7 cellular contexts compared by ENCODE assay signal in the genomic region with DNA sequence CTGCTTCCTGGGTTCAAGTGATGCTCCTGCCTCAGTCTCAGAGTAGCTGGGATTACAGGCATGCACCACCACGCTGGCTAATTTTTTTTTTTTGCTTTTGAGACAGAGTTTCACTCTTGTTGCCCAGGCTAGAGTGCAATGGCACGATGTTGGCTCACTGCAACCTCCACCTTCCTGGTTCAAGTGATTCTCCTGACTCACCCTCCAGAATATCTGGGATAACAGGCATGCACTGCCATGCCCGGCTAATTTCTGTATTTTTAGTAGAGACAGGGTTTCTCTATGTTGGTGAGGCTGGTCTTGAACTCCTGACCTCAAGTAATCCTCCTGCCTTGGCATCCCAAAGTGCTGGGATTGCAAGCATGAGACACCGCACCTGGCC.
DNase-seq lines count a peak whose midpoint lies in the region; ATAC-seq, FAIRE-seq and TF ChIP-seq lines count a peak whose summit lies in the region.
"Not testable (repeated sequence)": the region's sequence is repeated elsewhere in the genome, so short reads cannot be mapped to it uniquely, and the experiment has no call there.

No MANE protein-coding gene starts in this region.

- not testable (repeated sequence) for H2BK15ac ChIP-seq in H1 (ENCODE audit: low read length); mesenchymal stem cell (ENCODE audit: low read depth, poor library complexity, severe bottlenecking)

- not testable (repeated sequence) for H3K4me2 ChIP-seq in H1 (ENCODE audit: insufficient read depth in 1 of 2, low read depth in 2 of 2, low read length in 2 of 2); mesenchymal stem cell (ENCODE audit: low read length, poor library complexity, severe bottlenecking)

- not testable (repeated sequence) for H2AK5ac ChIP-seq in H1 (ENCODE audit: low read depth, low read length); mesenchymal stem cell (ENCODE audit: low read length, severe bottlenecking)

- H3K4me1 Mint-ChIP-seq in CD8-positive, alpha-beta memory T cell = peaks cover 53 to 75% (median 59%) of the 10 kb centered on the region in 3 donors
- H3K4me1 Mint-ChIP-seq in activated CD4-positive, alpha-beta T cell treated with anti-CD3 and anti-CD28 coated beads, Interleukin-2, amount 10 ng/mL, durations not matched to agents 24 days and 14 days = peaks cover 47% of the 10 kb centered on the region
- peaks cover 51% of the 10 kb centered on the region for H3K4me1 Mint-ChIP-seq in activated naive CD8-positive, alpha-beta T cell (ENCODE audit: low read depth)

- peak overlapping the region; percentile 52 to 80 (median 72) for H3K4me3 Mint-ChIP-seq in CD8-positive, alpha-beta memory T cell
- H3K4me3 Mint-ChIP-seq in activated CD4-positive, alpha-beta T cell treated with anti-CD3 and anti-CD28 coated beads, Interleukin-2, amount 10 ng/mL, durations not matched to agents 24 days and 14 days = peak overlapping the region; percentile 39
- H3K4me3 Mint-ChIP-seq in activated naive CD8-positive, alpha-beta T cell = peak overlapping the region; percentile 1

- not testable (repeated sequence) for H3K4ac ChIP-seq in H1 (replicated peaks; ENCODE audit: insufficient read length, low read depth, low read length); mesenchymal stem cell (ENCODE audit: low read depth in 1 of 2, low read length in 2 of 2)

- not testable (repeated sequence) for H3K79me2 ChIP-seq in H1 (ENCODE audit: control insufficient read depth in 1 of 2, insufficient read depth in 2 of 2, low read length in 2 of 2)

- H3K23me2 ChIP-seq in H1 (ENCODE audit: low read depth, low read length) = not testable (repeated sequence)

- H2BK12ac ChIP-seq in H1 (ENCODE audit: low read depth, low read length) = peak overlapping the region; percentile 93; the same call in 1 of the 2 replicates
- H2BK12ac ChIP-seq in mesenchymal stem cell (ENCODE audit: low read length in 2 of 2) = not testable (repeated sequence)

- not testable (repeated sequence) for TF ChIP-seq CTCF in H1 (IDR thresholded peaks at IDR 0.05; ENCODE audit: control extremely low read depth in 1 of 3, insufficient read depth in 1 of 3, low read depth in 1 of 3, low read length in 3 of 3)

- TF ChIP-seq RAD21 in H1 (IDR thresholded peaks at IDR 0.05 in 1 of 2, conservative IDR thresholded peaks at IDR 0.05 in 1 of 2; ENCODE audit: low read depth in 2 of 2, low read length in 2 of 2) = not testable (repeated sequence)

- not testable (repeated sequence) for H3K36me3 Mint-ChIP-seq in CD8-positive, alpha-beta memory T cell; activated CD4-positive, alpha-beta T cell treated with anti-CD3 and anti-CD28 coated beads, Interleukin-2, amount 10 ng/mL, durations not matched to agents 24 days and 14 days (ENCODE audit: low read depth); activated naive CD8-positive, alpha-beta T cell

- intact Hi-C loops in activated CD4-positive, alpha-beta T cell treated with anti-CD3 and anti-CD28 coated beads, Interleukin-2, amount 10 ng/mL, durations not matched to agents 24 days and 14 days (cut with micrococcal nuclease) = loop anchor here (2.0 to 10.0 kb wide), 4 partner anchors 14 to 780 kb away; no protein-coding TSS in a partner anchor

- H4K8ac ChIP-seq in H1 (ENCODE audit: extremely low read depth, insufficient read depth, low read length); mesenchymal stem cell (ENCODE audit: low read length): not testable (repeated sequence)

- CTCF ChIA-PET in CD8-positive, alpha-beta memory T cell (lab: Charles Lee) = interaction anchor here (1.2 to 2.6 kb wide), 4 partner anchors 9 to 89 kb away, joined by 3 to 9 read pairs (median 4); partner anchors contain the start of gene KLF6
- CTCF ChIA-PET in H1 (lab: Charles Lee; ENCODE audit: partially characterized antibody) = not testable (repeated sequence)

- not testable (repeated sequence) for H3K9me3 Mint-ChIP-seq in CD8-positive, alpha-beta memory T cell; activated CD4-positive, alpha-beta T cell treated with anti-CD3 and anti-CD28 coated beads, Interleukin-2, amount 10 ng/mL, durations not matched to agents 24 days and 14 days; activated naive CD8-positive, alpha-beta T cell (ENCODE audit: low read depth)

- not testable (repeated sequence) for H3K27me3 Mint-ChIP-seq in CD8-positive, alpha-beta memory T cell; activated CD4-positive, alpha-beta T cell treated with anti-CD3 and anti-CD28 coated beads, Interleukin-2, amount 10 ng/mL, durations not matched to agents 24 days and 14 days; activated naive CD8-positive, alpha-beta T cell

- H3K14ac ChIP-seq in H1 (ENCODE audit: insufficient read length); mesenchymal stem cell (ENCODE audit: low read length in 2 of 2): not testable (repeated sequence)

- TF ChIP-seq EP300 in H1 (IDR thresholded peaks at IDR 0.05; ENCODE audit: borderline replicate concordance in 1 of 2, low read depth in 2 of 2, low read length in 2 of 2) = not testable (repeated sequence)

- not testable (repeated sequence) for H4K20me1 ChIP-seq in H1 (replicated peaks in 1 of 2; ENCODE audit: control insufficient read depth in 1 of 2, insufficient read depth in 2 of 2, low read length in 2 of 2)

- H3K27ac Mint-ChIP-seq in CD8-positive, alpha-beta memory T cell = peak overlapping the region; percentile 93 to 100 (median 98)
- H3K27ac Mint-ChIP-seq in activated CD4-positive, alpha-beta T cell treated with anti-CD3 and anti-CD28 coated beads, Interleukin-2, amount 10 ng/mL, durations not matched to agents 24 days and 14 days = peak overlapping the region; percentile 88
- H3K27ac Mint-ChIP-seq in activated naive CD8-positive, alpha-beta T cell = peak overlapping the region; percentile 84

- not testable (repeated sequence) for H3K9ac ChIP-seq in H1 (replicated peaks in 1 of 4; ENCODE audit: extremely low read depth in 1 of 4, low read depth in 3 of 4, low read length in 3 of 4)
- peak overlapping the region; percentile 88 for H3K9ac ChIP-seq in mesenchymal stem cell (ENCODE audit: low read length)

- H3K79me1 ChIP-seq in H1 (ENCODE audit: low read depth, low read length); mesenchymal stem cell (replicated peaks; ENCODE audit: low read length, poor library complexity, severe bottlenecking): not testable (repeated sequence)

- H3K23ac ChIP-seq in H1 (ENCODE audit: insufficient read length); mesenchymal stem cell (ENCODE audit: low read length in 2 of 2): not testable (repeated sequence)

- DNase-seq in CD8-positive, alpha-beta memory T cell; activated CD4-positive, alpha-beta T cell treated with anti-CD3 and anti-CD28 coated beads, Interleukin-2, amount 10 ng/mL, durations not matched to agents 24 days and 14 days; H1 (ENCODE audit: low read depth in 1 of 2, low spot score in 2 of 2); mesenchymal stem cell; small intestine: not testable (repeated sequence)

- H3K9me3 ChIP-seq in CD8-positive, alpha-beta memory T cell (ENCODE audit: low read length); H1 (ENCODE audit: insufficient read depth in 2 of 2, low read depth in 1 of 2, low read length in 1 of 2); mesenchymal stem cell (ENCODE audit: control insufficient read depth, low read length); small intestine (ENCODE audit: control insufficient read depth, low read depth): not testable (repeated sequence)

- ATAC-seq in HG03571 (IDR thresholded peaks at IDR 0.05; ENCODE audit: unreplicated experiment) = peak; percentile 2

- H2AFZ ChIP-seq in H1 (ENCODE audit: low read length); mesenchymal stem cell (ENCODE audit: low read depth, low read length): not testable (repeated sequence)

- H2BK5ac ChIP-seq in H1 (ENCODE audit: low read depth, low read length); mesenchymal stem cell (ENCODE audit: low read depth, low read length, poor library complexity, severe bottlenecking): not testable (repeated sequence)

- not testable (repeated sequence) for FAIRE-seq in H1 (lab: Jason Lieb, UNC); small intestine (lab: Jason Lieb, UNC)

- not testable (repeated sequence) for H4K91ac ChIP-seq in H1 (replicated peaks; ENCODE audit: insufficient read length, low read length); mesenchymal stem cell (ENCODE audit: low read length)

- TF ChIP-seq POLR2A in H1 (IDR thresholded peaks at IDR 0.05; ENCODE audit: control extremely low read depth in 1 of 2, low read depth in 2 of 2, low read length in 2 of 2) = not testable (repeated sequence)

- WGBS in H1 (ENCODE audit: extremely low coverage in 1 of 2, insufficient coverage in 1 of 2, insufficient read length in 1 of 2, insufficient replicate concordance in 2 of 2, low coverage in 1 of 2, low lambda C conversion rate in 2 of 2, missing lambda C conversion rate in 1 of 2), 2 experiments = 95% methylated on average over 4 of the region's 4 CpGs; no CpG with 5 or more reads in 1 of the 2 experiments
- WGBS in mesenchymal stem cell = 96% methylated on average over 3 of the region's 4 CpGs
- WGBS in small intestine, 3 donors = 53 to 73% (median 59%) methylated on average over 4 of the region's 4 CpGs

- not testable (repeated sequence) for H3K56ac ChIP-seq in H1 (replicated peaks; ENCODE audit: insufficient read length, low read depth, low read length)

- H3K27ac ChIP-seq in CD8-positive, alpha-beta memory T cell (ENCODE audit: low read depth, low read length) = peak overlapping the region; percentile 91
- H3K27ac ChIP-seq in H1 (ENCODE audit: low read depth, low read length); mesenchymal stem cell (ENCODE audit: low read length, poor library complexity, severe bottlenecking): not testable (repeated sequence)
- H3K27ac ChIP-seq in small intestine (ENCODE audit: low read depth in 1 of 2, low read length in 1 of 2) = peak overlapping the region; percentile 8 to 94

- peaks cover 59% of the 10 kb centered on the region for H3K4me1 ChIP-seq in CD8-positive, alpha-beta memory T cell (ENCODE audit: insufficient read depth, low read length)
- H3K4me1 ChIP-seq in H1 (replicated peaks in 1 of 4; ENCODE audit: control insufficient read depth in 3 of 4, insufficient read depth in 4 of 4, low read length in 3 of 4); mesenchymal stem cell (ENCODE audit: control insufficient read depth, insufficient read depth, low read depth, low read length): not testable (repeated sequence)
- peaks cover 8 to 13% of the 10 kb centered on the region in 2 donors for H3K4me1 ChIP-seq in small intestine (ENCODE audit: control insufficient read depth in 2 of 2, insufficient read depth in 1 of 2, low read depth in 1 of 2, low read length in 1 of 2)

- not testable (repeated sequence) for H4K5ac ChIP-seq in H1 (ENCODE audit: insufficient read length, low read depth, low read length)

- POLR2A ChIA-PET in CD8-positive, alpha-beta memory T cell (lab: Charles Lee) = interaction anchor here (0.6 to 6.6 kb wide), 8 partner anchors 18 to 91 kb away, joined by 3 to 57 read pairs (median 4); partner anchors contain the start of gene KLF6
- POLR2A ChIA-PET in H1 (lab: Charles Lee; ENCODE audit: partially characterized antibody) = interaction anchor here (0.7 to 1.1 kb wide), 2 partner anchors 11 to 14 kb away, joined by 3 to 4 read pairs; no protein-coding TSS in a partner anchor

- H2BK120ac ChIP-seq in H1 (replicated peaks; ENCODE audit: low read depth, low read length); mesenchymal stem cell (ENCODE audit: low read depth, low read length): not testable (repeated sequence)

- H3K27me3 ChIP-seq in CD8-positive, alpha-beta memory T cell (ENCODE audit: insufficient read depth, low read length, poor library complexity, severe bottlenecking); H1 (replicated peaks in 1 of 4; ENCODE audit: control insufficient read depth in 3 of 4, extremely low read depth in 1 of 4, insufficient read depth in 3 of 4, low read length in 3 of 4); mesenchymal stem cell (ENCODE audit: control insufficient read depth in 1 of 2, insufficient read depth in 1 of 2, low read length in 2 of 2); small intestine (ENCODE audit: control insufficient read depth in 2 of 2, insufficient read depth in 2 of 2, low read length in 2 of 2): not testable (repeated sequence)

- H3K36me3 ChIP-seq in CD8-positive, alpha-beta memory T cell (ENCODE audit: insufficient read depth, low read length); H1 (ENCODE audit: control insufficient read depth in 2 of 4, insufficient read depth in 4 of 4, low read length in 3 of 4); mesenchymal stem cell (ENCODE audit: control insufficient read depth in 1 of 2, insufficient read depth in 2 of 2, low read depth in 1 of 2, low read length in 2 of 2); small intestine (ENCODE audit: control insufficient read depth in 2 of 2, insufficient read depth in 2 of 2, low read length in 2 of 2): not testable (repeated sequence)

- H3K18ac ChIP-seq in H1 (ENCODE audit: extremely low read depth, low read length); mesenchymal stem cell (ENCODE audit: low read depth in 1 of 2, low read length in 2 of 2): not testable (repeated sequence)

- not testable (repeated sequence) for H2BK20ac ChIP-seq in H1 (ENCODE audit: low read length)

- H3K4me3 ChIP-seq in CD8-positive, alpha-beta memory T cell (ENCODE audit: low read length); H1 (ENCODE audit: extremely low read depth in 1 of 4, insufficient read depth in 2 of 4, low read depth in 3 of 4, low read length in 4 of 4); mesenchymal stem cell (ENCODE audit: insufficient read depth in 1 of 2, low read depth in 1 of 2, low read length in 2 of 2); small intestine (ENCODE audit: low read depth in 1 of 2, low read length in 2 of 2): not testable (repeated sequence)

Comparison
In these comparisons a context has a peak if more than half of its experiments do, and no peak if none do; other contexts are left out.
1. H3K4me3 Mint-ChIP-seq: peak in every context shown above with its lines; median percentile 72 in CD8-positive, alpha-beta memory T cell; 39 in activated CD4-positive, alpha-beta T cell treated with anti-CD3 and anti-CD28 coated beads, Interleukin-2, amount 10 ng/mL, durations not matched to agents 24 days and 14 days; 1 in activated naive CD8-positive, alpha-beta T cell.